In genomic region chr7:44769381-44770209, GRCh38 we compare ENCODE assay signal across 8 cellular contexts. TPM values are rescaled to one million over a fixed set of nuclear protein-coding genes. Genes with fewer than 3 reads are reported as not detected.
A peak's percentile ranks its signal among the peaks of the same experiment; 100 is the strongest.
DNase-seq lines count a peak whose midpoint lies in the region; ATAC-seq lines count a peak whose summit lies in the region.

No MANE protein-coding gene starts in this region.

- ATAC-seq in GM19025 (IDR thresholded peaks at IDR 0.05; ENCODE audit: low read depth, unreplicated experiment) (peak; percentile 60), HG03103 (IDR thresholded peaks at IDR 0.05; ENCODE audit: low read depth, unreplicated experiment) (peak; percentile 66), left cardiac atrium (peak; percentile 29 to 36)
- peak; percentile 72 for ATAC-seq in stimulated activated effector memory CD8-positive, alpha-beta T cell treated with anti-CD3 and anti-CD28 coated beads, Interleukin-12 subunit alpha, Interleukin-12 subunit beta, amount 100 ng/mL, for 72 hours

- CTCF ChIA-PET in activated CD4-positive, alpha-beta memory T cell treated with anti-CD3 and anti-CD28 coated beads for 36 hours (lab: Charles Lee), result no interaction called here

- peaks cover 22% of the 10 kb centered on the region for H3K36me3 Mint-ChIP-seq in activated CD4-positive, alpha-beta memory T cell treated with anti-CD3 and anti-CD28 coated beads for 36 hours
- H3K36me3 Mint-ChIP-seq in stimulated activated effector memory CD8-positive, alpha-beta T cell treated with anti-CD3 and anti-CD28 coated beads, Interleukin-12 subunit alpha, Interleukin-12 subunit beta, amount 100 ng/mL, for 72 hours, result peaks cover 57% of the 10 kb centered on the region

- peak overlapping the region; percentile 10 for H3K27ac Mint-ChIP-seq in activated CD4-positive, alpha-beta memory T cell treated with anti-CD3 and anti-CD28 coated beads for 36 hours
- H3K27ac Mint-ChIP-seq in stimulated activated effector memory CD8-positive, alpha-beta T cell treated with anti-CD3 and anti-CD28 coated beads, Interleukin-12 subunit alpha, Interleukin-12 subunit beta, amount 100 ng/mL, for 72 hours, result peak overlapping the region; percentile 79

- H3K4me1 Mint-ChIP-seq in activated CD4-positive, alpha-beta memory T cell treated with anti-CD3 and anti-CD28 coated beads for 36 hours (ENCODE audit: low read depth), result peaks cover 35% of the 10 kb centered on the region
- H3K4me1 Mint-ChIP-seq in stimulated activated effector memory CD8-positive, alpha-beta T cell treated with anti-CD3 and anti-CD28 coated beads, Interleukin-12 subunit alpha, Interleukin-12 subunit beta, amount 100 ng/mL, for 72 hours, result peaks cover 44% of the 10 kb centered on the region

- no peak overlapping the region for H3K4me3 Mint-ChIP-seq in activated CD4-positive, alpha-beta memory T cell treated with anti-CD3 and anti-CD28 coated beads for 36 hours
- peak overlapping the region; percentile 56 for H3K4me3 Mint-ChIP-seq in stimulated activated effector memory CD8-positive, alpha-beta T cell treated with anti-CD3 and anti-CD28 coated beads, Interleukin-12 subunit alpha, Interleukin-12 subunit beta, amount 100 ng/mL, for 72 hours

- H3K9me3 Mint-ChIP-seq in activated CD4-positive, alpha-beta memory T cell treated with anti-CD3 and anti-CD28 coated beads for 36 hours, result no peaks in the 10 kb centered on the region
- H3K9me3 Mint-ChIP-seq in stimulated activated effector memory CD8-positive, alpha-beta T cell treated with anti-CD3 and anti-CD28 coated beads, Interleukin-12 subunit alpha, Interleukin-12 subunit beta, amount 100 ng/mL, for 72 hours, result no peaks in the 10 kb centered on the region

- intact Hi-C loops in activated CD4-positive, alpha-beta memory T cell treated with anti-CD3 and anti-CD28 coated beads for 36 hours (cut with micrococcal nuclease), result no loop called here
- intact Hi-C loops in left cardiac atrium (cut with DNase I), result loop anchor here in 1 of 2 donors (10.0 kb wide), 1 partner anchor 165 kb away; the partner anchor contains the start of gene OGDH

- no peaks in the 10 kb centered on the region for H3K27me3 Mint-ChIP-seq in activated CD4-positive, alpha-beta memory T cell treated with anti-CD3 and anti-CD28 coated beads for 36 hours

- POLR2A ChIA-PET in activated CD4-positive, alpha-beta memory T cell treated with anti-CD3 and anti-CD28 coated beads for 36 hours (lab: Charles Lee), result interaction anchor here (0.8 kb wide), 1 partner anchor 20 kb away, joined by 3 read pairs; no protein-coding TSS in a partner anchor

- DNase-seq in AG08395 (ENCODE audit: low spot score) (peak; percentile 60), left cardiac atrium (no peak), iPS-NIHi11 (ENCODE audit: low spot score) (no peak), KG1 (lab: John Stamatoyannopoulos, UW) (no peak)
- peak; percentile 46 for DNase-seq in activated CD4-positive, alpha-beta memory T cell treated with anti-CD3 and anti-CD28 coated beads for 36 hours
- DNase-seq in stimulated activated effector memory CD8-positive, alpha-beta T cell treated with anti-CD3 and anti-CD28 coated beads, Interleukin-12 subunit alpha, Interleukin-12 subunit beta, amount 100 ng/mL, for 72 hours (ENCODE audit: low spot score in 2 of 2), result peak in 1 of 2 donors; percentile 62

RNA-seq across cellular contexts. Expression of gene ZMIZ2, which starts 20.9 kb away (rescaled TPM):
- 10 to 100 TPM; 84.7 to 92.3 TPM for total RNA-seq in activated CD4-positive, alpha-beta memory T cell treated with anti-CD3 and anti-CD28 coated beads for 36 hours
- 10 to 100 TPM; 43.3 to 48.1 TPM for total RNA-seq in left cardiac atrium

RNA-seq across cellular contexts. Expression of gene PPIA, which starts 26.9 kb away (rescaled TPM):
- 1,000 to 10,000 TPM; 3,158 to 3,182 TPM for total RNA-seq in activated CD4-positive, alpha-beta memory T cell treated with anti-CD3 and anti-CD28 coated beads for 36 hours
- 100 to 1,000 TPM; 637 to 672 TPM for total RNA-seq in left cardiac atrium

Comparison
In these comparisons a context has a peak if more than half of its experiments do, and no peak if none do; other contexts are left out.
1. DNase-seq: peak in AG08395 (single experiment) and activated CD4-positive, alpha-beta memory T cell treated with anti-CD3 and anti-CD28 coated beads for 36 hours (single experiment); none in left cardiac atrium (single experiment), iPS-NIHi11 (single experiment) and KG1 (single experiment).
2. RNA of gene PPIA, which starts 26.9 kb away (total RNA-seq): 3,158 to 3,182 TPM in activated CD4-positive, alpha-beta memory T cell treated with anti-CD3 and anti-CD28 coated beads for 36 hours; 637 to 672 TPM in left cardiac atrium; every median in the first group is over 4 times any median in the second.
3. Peak in every context shown above with its lines, with median percentiles within 50 percentile points of each other: ATAC-seq.